In genomic region chr12:2877047-2877958, GRCh38 we compare ENCODE assay signal across 8 cellular contexts. TPM values are rescaled to one million over a fixed set of nuclear protein-coding genes. Genes with fewer than 3 reads are reported as not detected.
A peak's percentile ranks its signal among the peaks of the same experiment; 100 is the strongest.
DNase-seq lines count a peak whose midpoint lies in the region; ATAC-seq and TF ChIP-seq lines count a peak whose summit lies in the region.

Gene FOXM1, minus strand, starts transcription at chr12:2877174. Its CDS starts 2,696 bp downstream, at chr12:2874478.
Gene RHNO1, plus strand, starts transcription at chr12:2877223. Its CDS starts 8,144 bp downstream, at chr12:2885367.

- peaks cover 28% of the 10 kb centered on the region for H3K4me1 Mint-ChIP-seq in activated naive CD8-positive, alpha-beta T cell treated with anti-CD3 and anti-CD28 coated beads, Interleukin-2, amount 10 ng/mL, durations not matched to agents 7 days and 5 days

- H3K4me3 ChIP-seq in parathyroid adenoma (ENCODE audit: low read depth, low read length): peak within 1 kb of the TSS; percentile 89
- peak within 1 kb of the TSS; percentile 84 to 90 for H3K4me3 ChIP-seq in tibial artery

- ATAC-seq in HG02610 (IDR thresholded peaks at IDR 0.05; ENCODE audit: unreplicated experiment) (peak; percentile 70), Right ventricle myocardium inferior (peak; percentile 96)
- ATAC-seq in activated naive CD8-positive, alpha-beta T cell treated with anti-CD3 and anti-CD28 coated beads, Interleukin-2, amount 10 ng/mL, durations not matched to agents 7 days and 5 days (ENCODE audit: low read depth): peak; percentile 77

- H3K9ac ChIP-seq in parathyroid adenoma: peak within 1 kb of the TSS; percentile 78

- peaks cover 8% of the 10 kb centered on the region for H3K4me1 ChIP-seq in parathyroid adenoma
- peaks cover 0 to 19% (median 14%) of the 10 kb centered on the region in 4 donors for H3K4me1 ChIP-seq in tibial artery

- H3K9me3 Mint-ChIP-seq in activated naive CD8-positive, alpha-beta T cell treated with anti-CD3 and anti-CD28 coated beads, Interleukin-2, amount 10 ng/mL, durations not matched to agents 7 days and 5 days: no peaks in the 10 kb centered on the region

- DNase-seq in NCI-H1105 (lab: John Stamatoyannopoulos, UW) (peak; percentile 91), SW 1271 (lab: John Stamatoyannopoulos, UW) (peak; percentile 43 to 84), Right ventricle myocardium inferior (ENCODE audit: missing footprints) (peak; percentile 95), tibial artery (peak; percentile 87 to 94)
- DNase-seq in activated naive CD8-positive, alpha-beta T cell treated with anti-CD3 and anti-CD28 coated beads, Interleukin-2, amount 10 ng/mL, durations not matched to agents 7 days and 5 days: peak; percentile 92

- peaks cover 23% of the 10 kb centered on the region for H3K79me2 ChIP-seq in parathyroid adenoma

- H3K36me3 Mint-ChIP-seq in activated naive CD8-positive, alpha-beta T cell treated with anti-CD3 and anti-CD28 coated beads, Interleukin-2, amount 10 ng/mL, durations not matched to agents 7 days and 5 days: peaks cover 34% of the 10 kb centered on the region

- peak within 1 kb of the TSS; percentile 98 for H3K4me3 Mint-ChIP-seq in activated naive CD8-positive, alpha-beta T cell treated with anti-CD3 and anti-CD28 coated beads, Interleukin-2, amount 10 ng/mL, durations not matched to agents 7 days and 5 days

- no peaks in the 10 kb centered on the region for H3K27me3 ChIP-seq in parathyroid adenoma (ENCODE audit: control insufficient read depth, insufficient read depth, low read length)
- H3K27me3 ChIP-seq in tibial artery: no peaks in the 10 kb centered on the region

- intact Hi-C loops in Right ventricle myocardium inferior (cut with DNase I) (no loop called here), tibial artery (cut with DNase I; ENCODE audit: low total_unique reads) (loop anchor here (2.0 kb wide), 1 partner anchor 13 kb away; the partner anchor contains the start of gene TULP3)

- H3K36me3 ChIP-seq in parathyroid adenoma (ENCODE audit: control insufficient read depth, insufficient read depth, low read length) (no peaks in the 10 kb centered on the region), tibial artery (no peaks in the 10 kb centered on the region)

- H3K27me3 Mint-ChIP-seq in activated naive CD8-positive, alpha-beta T cell treated with anti-CD3 and anti-CD28 coated beads, Interleukin-2, amount 10 ng/mL, durations not matched to agents 7 days and 5 days: no peaks in the 10 kb centered on the region

- H2AFZ ChIP-seq in parathyroid adenoma: peak within 1 kb of the TSS; percentile 97

- peak; percentile 63 for TF ChIP-seq POLR2A in GM10847 (IDR thresholded peaks at IDR 0.05; ENCODE audit: extremely low read depth, insufficient read length)

- peak; percentile 18 for TF ChIP-seq CTCF in parathyroid adenoma (IDR thresholded peaks at IDR 0.05)
- no peak for TF ChIP-seq CTCF in tibial artery (IDR thresholded peaks at IDR 0.05)

- H3K9me3 ChIP-seq in parathyroid adenoma (ENCODE audit: control insufficient read depth, low read length) (no peaks in the 10 kb centered on the region), tibial artery (no peaks in the 10 kb centered on the region)

- H3K27ac ChIP-seq in parathyroid adenoma: peak within 1 kb of the TSS; percentile 80
- peak within 1 kb of the TSS; percentile 90 to 92 for H3K27ac ChIP-seq in tibial artery

- H3K4me2 ChIP-seq in parathyroid adenoma (ENCODE audit: low read length): peak within 1 kb of the TSS; percentile 91

- POLR2A ChIA-PET in activated naive CD8-positive, alpha-beta T cell treated with anti-CD3 and anti-CD28 coated beads, Interleukin-2, amount 10 ng/mL, durations not matched to agents 7 days and 5 days (lab: Charles Lee): interaction anchor here (0.8 to 2.3 kb wide), 13 partner anchors 8 to 186 kb away, joined by 3 to 12 read pairs (median 5); partner anchors contain the start of genes FKBP4 and TULP3

- H3K27ac Mint-ChIP-seq in activated naive CD8-positive, alpha-beta T cell treated with anti-CD3 and anti-CD28 coated beads, Interleukin-2, amount 10 ng/mL, durations not matched to agents 7 days and 5 days: peak within 1 kb of the TSS; percentile 96

RNA-seq across cellular contexts. Expression of gene FOXM1, which starts in this region (rescaled TPM):
- 10 to 100 TPM; 73.9 to 86.9 TPM for total RNA-seq in activated naive CD8-positive, alpha-beta T cell treated with anti-CD3 and anti-CD28 coated beads, Interleukin-2, amount 10 ng/mL, durations not matched to agents 7 days and 5 days
- 1.2 TPM for total RNA-seq in Right ventricle myocardium inferior

RNA-seq across cellular contexts. Expression of gene RHNO1, which starts in this region (rescaled TPM):
- total RNA-seq in activated naive CD8-positive, alpha-beta T cell treated with anti-CD3 and anti-CD28 coated beads, Interleukin-2, amount 10 ng/mL, durations not matched to agents 7 days and 5 days: 10 to 100 TPM; 50.3 to 53.8 TPM
- 4.3 TPM for total RNA-seq in Right ventricle myocardium inferior

Comparison
In these comparisons a context has a peak if more than half of its experiments do, and no peak if none do; other contexts are left out.
1. Peak in every context shown above with its lines: DNase-seq, ATAC-seq, H3K4me3 ChIP-seq and H3K27ac ChIP-seq.
2. RNA of gene FOXM1 (total RNA-seq): 73.9 to 86.9 TPM in activated naive CD8-positive, alpha-beta T cell treated with anti-CD3 and anti-CD28 coated beads, Interleukin-2, amount 10 ng/mL, durations not matched to agents 7 days and 5 days; 1.2 TPM in Right ventricle myocardium inferior (single experiment); every median in the first group is over 10 times any median in the second.